ENCODE assay signal across 8 cellular contexts in genomic region chr18:79528846-79529245, GRCh38.
DNase-seq lines count a peak whose midpoint lies in the region; ATAC-seq and TF ChIP-seq lines count a peak whose summit lies in the region.

No MANE protein-coding gene starts in this region.

- CTCF ChIA-PET in CD4-positive, alpha-beta T cell (lab: Charles Lee): interaction anchor here (1.4 to 3.5 kb wide), 3 partner anchors 131 to 147 kb away, joined by 3 to 14 read pairs (median 5); partner anchors contain the start of gene NFATC1

- peak; percentile 62 to 75 (median 71) for DNase-seq in CD4-positive, alpha-beta T cell
- peak; percentile 85 for DNase-seq in GM23338 (ENCODE audit: low spot score)
- peak; percentile 69 for DNase-seq in NCI-H69 (lab: John Stamatoyannopoulos, UW)
- DNase-seq in activated CD8-positive, alpha-beta memory T cell treated with anti-CD3 and anti-CD28 coated beads for 1 hour (ENCODE audit: extremely low read depth in 1 of 2, low read depth in 1 of 2): peak; percentile 54 to 58
- DNase-seq in endodermal cell: peak; percentile 93
- peak; percentile 40 to 80 (median 59) for DNase-seq in mucosa of descending colon
- peak; percentile 60 to 87 for DNase-seq in stimulated activated effector memory CD8-positive, alpha-beta T cell treated with anti-CD3 and anti-CD28 coated beads, Interleukin-12 subunit alpha, Interleukin-12 subunit beta, amount 100 ng/mL, for 72 hours (ENCODE audit: low spot score in 2 of 2)

- no peak overlapping the region for H3K4me3 ChIP-seq in GM23338
- H3K4me3 ChIP-seq in endodermal cell (ENCODE audit: low read length): no peak overlapping the region
- H3K4me3 ChIP-seq in mucosa of descending colon: no peak overlapping the region

- POLR2A ChIA-PET in CD4-positive, alpha-beta T cell (lab: Charles Lee): interaction anchor here (0.8 kb wide), 1 partner anchor 138 kb away, joined by 3 read pairs; no protein-coding TSS in a partner anchor

- no peak overlapping the region for H3K9ac ChIP-seq in endodermal cell (ENCODE audit: extremely low read depth, low read length, poor library complexity, severe bottlenecking)

- no peaks in the 10 kb centered on the region for H3K27me3 Mint-ChIP-seq in CD4-positive, alpha-beta T cell
- H3K27me3 Mint-ChIP-seq in GM23338 (ENCODE audit: insufficient read depth, low read depth, poor library complexity) (peaks cover 18% of the 10 kb centered on the region), endodermal cell (ENCODE audit: insufficient read depth) (no peaks in the 10 kb centered on the region)

- no peaks in the 10 kb centered on the region for H3K9me2 ChIP-seq in GM23338 (ENCODE audit: insufficient read depth)

- no peaks in the 10 kb centered on the region for H3K9me3 ChIP-seq in CD4-positive, alpha-beta T cell (ENCODE audit: control insufficient read depth, low read length)
- no peaks in the 10 kb centered on the region for H3K9me3 ChIP-seq in endodermal cell (ENCODE audit: control insufficient read depth, low read length)
- H3K9me3 ChIP-seq in mucosa of descending colon: no peaks in the 10 kb centered on the region

- peak; percentile 95 for TF ChIP-seq CTCF in CD4-positive, alpha-beta T cell (IDR thresholded peaks at IDR 0.05)
- peak; percentile 85 to 91 for TF ChIP-seq CTCF in GM23338 (conservative IDR thresholded peaks at IDR 0.05; ENCODE audit: low read depth in 2 of 2)
- TF ChIP-seq CTCF in endodermal cell (conservative IDR thresholded peaks at IDR 0.05): peak; percentile 92
- TF ChIP-seq CTCF in mucosa of descending colon (IDR thresholded peaks at IDR 0.05): peak; percentile 51

- H2AFZ ChIP-seq in GM23338: no peak overlapping the region

- H3K36me3 ChIP-seq in GM23338 (ENCODE audit: insufficient read depth) (no peaks in the 10 kb centered on the region), endodermal cell (ENCODE audit: control insufficient read depth, insufficient read depth, low read length) (peaks cover 14% of the 10 kb centered on the region), mucosa of descending colon (ENCODE audit: low read depth) (no peaks in the 10 kb centered on the region)

- intact Hi-C loops in CD4-positive, alpha-beta T cell (cut with DNase I, micrococcal nuclease): loop anchor here (1.0 to 10.0 kb wide), 6 partner anchors 72 to 436 kb away; partner anchors contain the start of genes HSBP1L1 (in 1 of the 2) and NFATC1 (in 1 of the 2)
- intact Hi-C loops in mucosa of descending colon (cut with DNase I, micrococcal nuclease): loop anchor here (5.0 kb wide), 2 partner anchors 147 to 152 kb away; no protein-coding TSS in a partner anchor

- H4K20me1 ChIP-seq in GM23338 (replicated peaks; ENCODE audit: insufficient read depth): no peaks in the 10 kb centered on the region

- H3K4me3 Mint-ChIP-seq in CD4-positive, alpha-beta T cell: peak overlapping the region; percentile 3
- H3K4me3 Mint-ChIP-seq in GM23338 (no peak overlapping the region), endodermal cell (no peak overlapping the region)
- no peak overlapping the region for H3K4me3 Mint-ChIP-seq in stimulated activated effector memory CD8-positive, alpha-beta T cell treated with anti-CD3 and anti-CD28 coated beads, Interleukin-12 subunit alpha, Interleukin-12 subunit beta, amount 100 ng/mL, for 72 hours

- H3K9me3 Mint-ChIP-seq in CD4-positive, alpha-beta T cell: no peaks in the 10 kb centered on the region
- H3K9me3 Mint-ChIP-seq in GM23338 (no peaks in the 10 kb centered on the region), endodermal cell (no peaks in the 10 kb centered on the region)
- H3K9me3 Mint-ChIP-seq in stimulated activated effector memory CD8-positive, alpha-beta T cell treated with anti-CD3 and anti-CD28 coated beads, Interleukin-12 subunit alpha, Interleukin-12 subunit beta, amount 100 ng/mL, for 72 hours: no peaks in the 10 kb centered on the region

- H3F3A ChIP-seq in GM23338 (replicated peaks; ENCODE audit: low read depth): no peaks in the 10 kb centered on the region

- H3K79me2 ChIP-seq in GM23338 (replicated peaks; ENCODE audit: insufficient read depth): no peaks in the 10 kb centered on the region

- H3K36me3 Mint-ChIP-seq in CD4-positive, alpha-beta T cell (ENCODE audit: low read depth): peaks cover 27% of the 10 kb centered on the region
- no peaks in the 10 kb centered on the region for H3K36me3 Mint-ChIP-seq in GM23338 (ENCODE audit: low read depth)
- H3K36me3 Mint-ChIP-seq in endodermal cell (ENCODE audit: low read depth): peaks cover 24% of the 10 kb centered on the region
- peaks cover 38% of the 10 kb centered on the region for H3K36me3 Mint-ChIP-seq in stimulated activated effector memory CD8-positive, alpha-beta T cell treated with anti-CD3 and anti-CD28 coated beads, Interleukin-12 subunit alpha, Interleukin-12 subunit beta, amount 100 ng/mL, for 72 hours

- H3K4me1 ChIP-seq in GM23338 (ENCODE audit: insufficient read depth) (no peaks in the 10 kb centered on the region), endodermal cell (ENCODE audit: control insufficient read depth, insufficient read depth, low read length) (no peaks in the 10 kb centered on the region), mucosa of descending colon (ENCODE audit: low read depth) (no peaks in the 10 kb centered on the region)

- H3K27me3 ChIP-seq in CD4-positive, alpha-beta T cell (ENCODE audit: control insufficient read depth, insufficient read depth, low read length): no peaks in the 10 kb centered on the region
- H3K27me3 ChIP-seq in GM23338 (ENCODE audit: insufficient read depth) (no peaks in the 10 kb centered on the region), endodermal cell (ENCODE audit: control insufficient read depth, insufficient read depth, low read length, poor library complexity, severe bottlenecking) (no peaks in the 10 kb centered on the region)

- peak; percentile 49 for ATAC-seq in CD4-positive, alpha-beta T cell (ENCODE audit: poor library complexity)
- peak; percentile 68 for ATAC-seq in GM23338
- peak; percentile 61 for ATAC-seq in mucosa of descending colon
- no peak for ATAC-seq in stimulated activated effector memory CD8-positive, alpha-beta T cell treated with anti-CD3 and anti-CD28 coated beads, Interleukin-12 subunit alpha, Interleukin-12 subunit beta, amount 100 ng/mL, for 72 hours
- no peak for ATAC-seq in HG03432 (IDR thresholded peaks at IDR 0.05; ENCODE audit: unreplicated experiment)

- H3K27ac ChIP-seq in CD4-positive, alpha-beta T cell (ENCODE audit: low read depth, low read length): no peak overlapping the region
- H3K27ac ChIP-seq in GM23338 (ENCODE audit: low read depth): no peak overlapping the region
- H3K27ac ChIP-seq in endodermal cell (ENCODE audit: low read depth, low read length): no peak overlapping the region

- no peak overlapping the region for H3K4me2 ChIP-seq in GM23338

- WGBS in endodermal cell (ENCODE audit: insufficient coverage in 1 of 2, insufficient read length in 1 of 2), 2 experiments: 54 to 55% methylated on average over 25 to 26 of the region's 26 CpGs

- H3K27ac Mint-ChIP-seq in CD4-positive, alpha-beta T cell: peak overlapping the region; percentile 57
- no peak overlapping the region for H3K27ac Mint-ChIP-seq in GM23338
- no peak overlapping the region for H3K27ac Mint-ChIP-seq in endodermal cell
- H3K27ac Mint-ChIP-seq in stimulated activated effector memory CD8-positive, alpha-beta T cell treated with anti-CD3 and anti-CD28 coated beads, Interleukin-12 subunit alpha, Interleukin-12 subunit beta, amount 100 ng/mL, for 72 hours: no peak overlapping the region

- peaks cover 39% of the 10 kb centered on the region for H3K4me1 Mint-ChIP-seq in CD4-positive, alpha-beta T cell (ENCODE audit: low read depth)
- H3K4me1 Mint-ChIP-seq in GM23338 (peaks cover 8% of the 10 kb centered on the region), endodermal cell (peaks cover 6% of the 10 kb centered on the region)
- H3K4me1 Mint-ChIP-seq in stimulated activated effector memory CD8-positive, alpha-beta T cell treated with anti-CD3 and anti-CD28 coated beads, Interleukin-12 subunit alpha, Interleukin-12 subunit beta, amount 100 ng/mL, for 72 hours: peaks cover 25% of the 10 kb centered on the region

TF ChIP-seq in GM23338, 12 proteins besides CTCF, POLR2A, EP300 and RAD21 (continues in another document):
- TF ChIP-seq STAT1 (IDR thresholded peaks at IDR 0.05; ENCODE audit: unreplicated experiment) (no peak), ETS1 (IDR thresholded peaks at IDR 0.05) (no peak), EZH2phosphoT487 (IDR thresholded peaks at IDR 0.05; ENCODE audit: unreplicated experiment) (no peak), POLR2AphosphoS5 (IDR thresholded peaks at IDR 0.05; ENCODE audit: low read depth) (no peak)
- TF ChIP-seq, protein P1, sequence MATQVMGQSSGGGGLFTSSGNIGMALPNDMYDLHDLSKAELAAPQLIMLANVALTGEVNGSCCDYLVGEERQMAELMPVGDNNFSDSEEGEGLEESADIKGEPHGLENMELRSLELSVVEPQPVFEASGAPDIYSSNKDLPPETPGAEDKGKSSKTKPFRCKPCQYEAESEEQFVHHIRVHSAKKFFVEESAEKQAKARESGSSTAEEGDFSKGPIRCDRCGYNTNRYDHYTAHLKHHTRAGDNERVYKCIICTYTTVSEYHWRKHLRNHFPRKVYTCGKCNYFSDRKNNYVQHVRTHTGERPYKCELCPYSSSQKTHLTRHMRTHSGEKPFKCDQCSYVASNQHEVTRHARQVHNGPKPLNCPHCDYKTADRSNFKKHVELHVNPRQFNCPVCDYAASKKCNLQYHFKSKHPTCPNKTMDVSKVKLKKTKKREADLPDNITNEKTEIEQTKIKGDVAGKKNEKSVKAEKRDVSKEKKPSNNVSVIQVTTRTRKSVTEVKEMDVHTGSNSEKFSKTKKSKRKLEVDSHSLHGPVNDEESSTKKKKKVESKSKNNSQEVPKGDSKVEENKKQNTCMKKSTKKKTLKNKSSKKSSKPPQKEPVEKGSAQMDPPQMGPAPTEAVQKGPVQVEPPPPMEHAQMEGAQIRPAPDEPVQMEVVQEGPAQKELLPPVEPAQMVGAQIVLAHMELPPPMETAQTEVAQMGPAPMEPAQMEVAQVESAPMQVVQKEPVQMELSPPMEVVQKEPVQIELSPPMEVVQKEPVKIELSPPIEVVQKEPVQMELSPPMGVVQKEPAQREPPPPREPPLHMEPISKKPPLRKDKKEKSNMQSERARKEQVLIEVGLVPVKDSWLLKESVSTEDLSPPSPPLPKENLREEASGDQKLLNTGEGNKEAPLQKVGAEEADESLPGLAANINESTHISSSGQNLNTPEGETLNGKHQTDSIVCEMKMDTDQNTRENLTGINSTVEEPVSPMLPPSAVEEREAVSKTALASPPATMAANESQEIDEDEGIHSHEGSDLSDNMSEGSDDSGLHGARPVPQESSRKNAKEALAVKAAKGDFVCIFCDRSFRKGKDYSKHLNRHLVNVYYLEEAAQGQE (IDR thresholded peaks at IDR 0.05; ENCODE audit: unreplicated experiment): no peak

Comparison
In these comparisons a context has a peak if more than half of its experiments do, and no peak if none do; other contexts are left out.
1. ATAC-seq: peak in CD4-positive, alpha-beta T cell (single experiment), GM23338 (single experiment) and mucosa of descending colon (single experiment); none in stimulated activated effector memory CD8-positive, alpha-beta T cell treated with anti-CD3 and anti-CD28 coated beads, Interleukin-12 subunit alpha, Interleukin-12 subunit beta, amount 100 ng/mL, for 72 hours (single experiment) and HG03432 (single experiment).
2. Peak in every context shown above with its lines, with median percentiles within 50 percentile points of each other: DNase-seq and CTCF ChIP-seq.